8 cellular contexts compared by ENCODE assay signal in genomic region chr3:123027292-123028232, GRCh38. TPM values are rescaled to one million over a fixed set of nuclear protein-coding genes. Genes with fewer than 3 reads are reported as not detected.
A peak's percentile ranks its signal among the peaks of the same experiment; 100 is the strongest.
DNase-seq lines count a peak whose midpoint lies in the region; ATAC-seq, FAIRE-seq and TF ChIP-seq lines count a peak whose summit lies in the region.

TSS of gene SEMA5B (minus strand) at chr3:123027763. CDS start at chr3:122961263, 66,500 bp downstream.

- no peaks in the 10 kb centered on the region for H3K36me3 ChIP-seq in osteoblast (ENCODE audit: insufficient read depth, low read length)

- no peak within 1 kb of the TSS for H3K27ac ChIP-seq in osteoblast (ENCODE audit: low read depth, low read length)

- peak; percentile 62 for DNase-seq in NCI-H1092 (lab: John Stamatoyannopoulos, UW)
- no peak for DNase-seq in activated T-helper 2 cell treated with anti-CD3 and anti-CD28 coated beads, Interferon-gamma antibody, Interleukin-2, Interleukin-4, amounts not matched to agents 10 μg/mL and 5 μg/mL and 100 μg/mL, durations not matched to agents 14 hours and 24 hours and 36 hours (ENCODE audit: low spot score)
- DNase-seq in glutamatergic neuron: peak; percentile 81
- DNase-seq in osteoblast (ENCODE audit: insufficient read length, low spot score, missing footprints): peak; percentile 86
- no peak for DNase-seq in urothelium cell line (ENCODE audit: low spot score)

- H3K9me3 ChIP-seq in osteoblast (ENCODE audit: low read depth, low read length): no peaks in the 10 kb centered on the region

- intact Hi-C loops in activated T-helper 2 cell treated with anti-CD3 and anti-CD28 coated beads, Interferon-gamma antibody, Interleukin-2, Interleukin-4, amounts not matched to agents 10 μg/mL and 5 μg/mL and 100 μg/mL, durations not matched to agents 14 hours and 24 hours and 36 hours (cut with micrococcal nuclease): loop anchor here (1.0 to 5.0 kb wide), 3 partner anchors 85 to 1481 kb away; no protein-coding TSS in a partner anchor

- no peak for ATAC-seq in GM19395 (IDR thresholded peaks at IDR 0.05; ENCODE audit: unreplicated experiment)
- ATAC-seq in GM18873 (IDR thresholded peaks at IDR 0.05; ENCODE audit: low FRiP score, unreplicated experiment): no peak

- H3K4me1 ChIP-seq in osteoblast (ENCODE audit: insufficient read depth, low read length): peaks cover 17% of the 10 kb centered on the region

- H3K4me3 Mint-ChIP-seq in activated T-helper 2 cell treated with anti-CD3 and anti-CD28 coated beads, Interferon-gamma antibody, Interleukin-2, Interleukin-4, amounts not matched to agents 10 μg/mL and 5 μg/mL and 100 μg/mL, durations not matched to agents 14 hours and 24 hours and 36 hours (ENCODE audit: low read depth): peak within 1 kb of the TSS; percentile 59
- peak within 1 kb of the TSS; percentile 85 for H3K4me3 Mint-ChIP-seq in glutamatergic neuron (ENCODE audit: unreplicated experiment)

- no peaks in the 10 kb centered on the region for H3K9me3 Mint-ChIP-seq in activated T-helper 2 cell treated with anti-CD3 and anti-CD28 coated beads, Interferon-gamma antibody, Interleukin-2, Interleukin-4, amounts not matched to agents 10 μg/mL and 5 μg/mL and 100 μg/mL, durations not matched to agents 14 hours and 24 hours and 36 hours
- peaks cover 4% of the 10 kb centered on the region for H3K9me3 Mint-ChIP-seq in glutamatergic neuron (ENCODE audit: unreplicated experiment)

- peaks cover 98% of the 10 kb centered on the region for H3K27me3 ChIP-seq in osteoblast (ENCODE audit: insufficient read depth, low read length)

- no peak within 1 kb of the TSS for H3K27ac Mint-ChIP-seq in activated T-helper 2 cell treated with anti-CD3 and anti-CD28 coated beads, Interferon-gamma antibody, Interleukin-2, Interleukin-4, amounts not matched to agents 10 μg/mL and 5 μg/mL and 100 μg/mL, durations not matched to agents 14 hours and 24 hours and 36 hours
- H3K27ac Mint-ChIP-seq in glutamatergic neuron (ENCODE audit: unreplicated experiment): peak within 1 kb of the TSS; percentile 62

- H3K4me3 ChIP-seq in GM08714 (ENCODE audit: low read length) (peak within 1 kb of the TSS; percentile 11; the same call in 1 of the 2 replicates), osteoblast (ENCODE audit: insufficient read depth, low read length) (peak within 1 kb of the TSS; percentile 67)

- FAIRE-seq in urothelium cell line (lab: Jason Lieb, UNC): no peak

- H2AFZ ChIP-seq in osteoblast (ENCODE audit: low read length): peak within 1 kb of the TSS; percentile 77

- peaks cover 61% of the 10 kb centered on the region for H3K27me3 Mint-ChIP-seq in activated T-helper 2 cell treated with anti-CD3 and anti-CD28 coated beads, Interferon-gamma antibody, Interleukin-2, Interleukin-4, amounts not matched to agents 10 μg/mL and 5 μg/mL and 100 μg/mL, durations not matched to agents 14 hours and 24 hours and 36 hours (ENCODE audit: low read depth)
- H3K27me3 Mint-ChIP-seq in glutamatergic neuron (ENCODE audit: unreplicated experiment): peaks cover 7% of the 10 kb centered on the region

- H3K4me2 ChIP-seq in osteoblast (ENCODE audit: insufficient read depth, low read length): peak within 1 kb of the TSS; percentile 94

- H3K36me3 Mint-ChIP-seq in activated T-helper 2 cell treated with anti-CD3 and anti-CD28 coated beads, Interferon-gamma antibody, Interleukin-2, Interleukin-4, amounts not matched to agents 10 μg/mL and 5 μg/mL and 100 μg/mL, durations not matched to agents 14 hours and 24 hours and 36 hours (ENCODE audit: low read depth): no peaks in the 10 kb centered on the region
- H3K36me3 Mint-ChIP-seq in glutamatergic neuron (ENCODE audit: unreplicated experiment): no peaks in the 10 kb centered on the region

- H3K4me1 Mint-ChIP-seq in activated T-helper 2 cell treated with anti-CD3 and anti-CD28 coated beads, Interferon-gamma antibody, Interleukin-2, Interleukin-4, amounts not matched to agents 10 μg/mL and 5 μg/mL and 100 μg/mL, durations not matched to agents 14 hours and 24 hours and 36 hours (ENCODE audit: low read depth): peaks cover 11% of the 10 kb centered on the region
- peaks cover 21% of the 10 kb centered on the region for H3K4me1 Mint-ChIP-seq in glutamatergic neuron (ENCODE audit: low read depth, unreplicated experiment)

- TF ChIP-seq CTCF in glutamatergic neuron (IDR thresholded peaks at IDR 0.05; ENCODE audit: partially characterized antibody, unreplicated experiment): no peak
- TF ChIP-seq CTCF in osteoblast (IDR thresholded peaks at IDR 0.05; ENCODE audit: extremely low read depth, low read depth, low read length): no peak

- peaks cover 2% of the 10 kb centered on the region for H4K20me1 ChIP-seq in osteoblast (ENCODE audit: insufficient read depth, low read length)

- no peaks in the 10 kb centered on the region for H3K79me2 ChIP-seq in osteoblast (ENCODE audit: insufficient read depth, low read length)

RNA-seq across cellular contexts. Expression of gene SEMA5B, which starts in this region (rescaled TPM):
- total RNA-seq in activated T-helper 2 cell treated with anti-CD3 and anti-CD28 coated beads, Interferon-gamma antibody, Interleukin-2, Interleukin-4, amounts not matched to agents 10 μg/mL and 5 μg/mL and 100 μg/mL, durations not matched to agents 14 hours and 24 hours and 36 hours: not detected in 2 replicates
- 61.1 TPM for total RNA-seq in glutamatergic neuron (ENCODE audit: unreplicated experiment)
- not detected in 2 replicates for total RNA-seq in osteoblast

Comparison
In these comparisons a context has a peak if more than half of its experiments do, and no peak if none do; other contexts are left out.
1. RNA of gene SEMA5B (total RNA-seq): 61.1 TPM in glutamatergic neuron (single experiment); not detected in activated T-helper 2 cell treated with anti-CD3 and anti-CD28 coated beads, Interferon-gamma antibody, Interleukin-2, Interleukin-4, amounts not matched to agents 10 μg/mL and 5 μg/mL and 100 μg/mL, durations not matched to agents 14 hours and 24 hours and 36 hours and not detected in osteoblast; every median in the first group is over 10 times any median in the second.
2. Peak in DNase-seq, H3K4me3 ChIP-seq and H3K4me2 ChIP-seq in osteoblast; RNA of the gene not detected or under 1 TPM.
3. DNase-seq: peak in NCI-H1092 (single experiment) and glutamatergic neuron (single experiment); none in activated T-helper 2 cell treated with anti-CD3 and anti-CD28 coated beads, Interferon-gamma antibody, Interleukin-2, Interleukin-4, amounts not matched to agents 10 μg/mL and 5 μg/mL and 100 μg/mL, durations not matched to agents 14 hours and 24 hours and 36 hours (single experiment) and urothelium cell line (single experiment).